29 cellular contexts compared by ENCODE assay signal in genomic region chr2:16948710-16949109, GRCh38.
"Had no signal": no experiment of that assay in that cellular context is flagged by ENCODE, and none has a peak within 500 bp of the region (broad histone marks: within the 10 kb centered on the region; RNA-seq: fewer than 3 reads in every experiment).

No MANE protein-coding gene starts in this region.

- H3K4me1 Mint-ChIP-seq: activated naive CD8-positive, alpha-beta T cell treated with anti-CD3 and anti-CD28 coated beads for 36 hours had no signal

- H3K36me3 Mint-ChIP-seq: activated naive CD8-positive, alpha-beta T cell treated with anti-CD3 and anti-CD28 coated beads for 36 hours had no signal

- H3K4me3 Mint-ChIP-seq: activated naive CD4-positive, alpha-beta T cell treated with anti-CD3 and anti-CD28 coated beads for 36 hours; activated naive CD8-positive, alpha-beta T cell treated with anti-CD3 and anti-CD28 coated beads for 36 hours; activated T-helper 1 cell treated with anti-CD3 and anti-CD28 coated beads, Interleukin-12 subunit alpha, Interleukin-12 subunit beta, Interleukin-2, Interleukin-4 antibody, amounts not matched to agents 30 ng/mL and 10 ng/mL and 1 ng/mL, durations not matched to agents 14 hours and 24 hours and 36 hours; nephron progenitor cell; T-helper 2 cell treated with Interferon-gamma antibody and Interleukin-4, amounts not matched to agents 5 μg/mL and 100 μg/mL, for 36 hours had no signal

- H3K4me2 ChIP-seq: smooth muscle cell had no signal

- H3K27ac ChIP-seq: adrenal gland, body of pancreas, left ventricle myocardium inferior, pancreas, psoas muscle, suprapubic skin, tibial nerve had no signal

- ATAC-seq: body of pancreas, pancreas, psoas muscle had no signal

- H3K4me1 ChIP-seq: adrenal gland, body of pancreas, left ventricle myocardium inferior, pancreas, psoas muscle, suprapubic skin, tibial nerve had no signal

- DNase-seq: activated CD4-positive, alpha-beta T cell treated with anti-CD3 and anti-CD28 coated beads for 48 hours; activated CD4-positive, alpha-beta T cell treated with anti-CD3 and anti-CD28 coated beads, Interleukin-2, amount 50 U/mL, for 48 hours; activated CD8-positive, alpha-beta memory T cell treated with anti-CD3 and anti-CD28 coated beads, Interleukin-2, amount 50 U/mL, for 4 hours; activated effector memory CD4-positive, alpha-beta T cell treated with anti-CD3 and anti-CD28 coated beads, Interleukin-2, amount 50 U/mL, for 16 hours; activated naive CD4-positive, alpha-beta T cell treated with anti-CD3 and anti-CD28 coated beads for 36 hours; activated naive CD8-positive, alpha-beta T cell treated with anti-CD3 and anti-CD28 coated beads for 36 hours; activated T-cell treated with anti-CD3 and anti-CD28 coated beads, Interleukin-2, amount 50 U/mL, for 1 hour; adrenal gland; aorta; body of pancreas; dermis blood vessel endothelial cell; effector CD4-positive, alpha-beta T cell; kidney glomerular epithelial cell; left ventricle myocardium inferior; nephron progenitor cell; pancreas; psoas muscle; stimulated activated CD4-positive, alpha-beta T cell treated with anti-CD3 and anti-CD28 coated beads, Interleukin-1b, Interleukin-23, amount 100 ng/mL, for 48 hours; stimulated activated naive CD4-positive, alpha-beta T cell; T-helper 1 cell had no signal

- H3K36me3 ChIP-seq: adrenal gland, left ventricle myocardium inferior, pancreas, suprapubic skin, tibial nerve had no signal

- H3K9me3 ChIP-seq: adrenal gland, body of pancreas, left ventricle myocardium inferior, pancreas, psoas muscle, suprapubic skin, tibial nerve had no signal

- H3K27me3 ChIP-seq: adrenal gland, body of pancreas, pancreas, suprapubic skin, tibial nerve had no signal

- H3K27me3 Mint-ChIP-seq: activated naive CD8-positive, alpha-beta T cell treated with anti-CD3 and anti-CD28 coated beads for 36 hours had no signal

- H3K4me3 ChIP-seq: adrenal gland, body of pancreas, left ventricle myocardium inferior, lung, pancreas, psoas muscle, smooth muscle cell, suprapubic skin, tibial nerve had no signal

- H3K9me3 Mint-ChIP-seq: activated naive CD4-positive, alpha-beta T cell treated with anti-CD3 and anti-CD28 coated beads for 36 hours; activated naive CD8-positive, alpha-beta T cell treated with anti-CD3 and anti-CD28 coated beads for 36 hours; activated T-helper 1 cell treated with anti-CD3 and anti-CD28 coated beads, Interleukin-12 subunit alpha, Interleukin-12 subunit beta, Interleukin-2, Interleukin-4 antibody, amounts not matched to agents 30 ng/mL and 10 ng/mL and 1 ng/mL, durations not matched to agents 14 hours and 24 hours and 36 hours; nephron progenitor cell; T-helper 2 cell treated with Interferon-gamma antibody and Interleukin-4, amounts not matched to agents 5 μg/mL and 100 μg/mL, for 36 hours had no signal

- H3K27ac Mint-ChIP-seq: activated naive CD4-positive, alpha-beta T cell treated with anti-CD3 and anti-CD28 coated beads for 36 hours; activated naive CD8-positive, alpha-beta T cell treated with anti-CD3 and anti-CD28 coated beads for 36 hours; activated T-helper 1 cell treated with anti-CD3 and anti-CD28 coated beads, Interleukin-12 subunit alpha, Interleukin-12 subunit beta, Interleukin-2, Interleukin-4 antibody, amounts not matched to agents 30 ng/mL and 10 ng/mL and 1 ng/mL, durations not matched to agents 14 hours and 24 hours and 36 hours; T-helper 2 cell treated with Interferon-gamma antibody and Interleukin-4, amounts not matched to agents 5 μg/mL and 100 μg/mL, for 36 hours had no signal

- FAIRE-seq: colon, endometrium, frontal cortex, pancreas had no signal
